ENCODE assay signal across 17 cellular contexts in the genomic region with DNA sequence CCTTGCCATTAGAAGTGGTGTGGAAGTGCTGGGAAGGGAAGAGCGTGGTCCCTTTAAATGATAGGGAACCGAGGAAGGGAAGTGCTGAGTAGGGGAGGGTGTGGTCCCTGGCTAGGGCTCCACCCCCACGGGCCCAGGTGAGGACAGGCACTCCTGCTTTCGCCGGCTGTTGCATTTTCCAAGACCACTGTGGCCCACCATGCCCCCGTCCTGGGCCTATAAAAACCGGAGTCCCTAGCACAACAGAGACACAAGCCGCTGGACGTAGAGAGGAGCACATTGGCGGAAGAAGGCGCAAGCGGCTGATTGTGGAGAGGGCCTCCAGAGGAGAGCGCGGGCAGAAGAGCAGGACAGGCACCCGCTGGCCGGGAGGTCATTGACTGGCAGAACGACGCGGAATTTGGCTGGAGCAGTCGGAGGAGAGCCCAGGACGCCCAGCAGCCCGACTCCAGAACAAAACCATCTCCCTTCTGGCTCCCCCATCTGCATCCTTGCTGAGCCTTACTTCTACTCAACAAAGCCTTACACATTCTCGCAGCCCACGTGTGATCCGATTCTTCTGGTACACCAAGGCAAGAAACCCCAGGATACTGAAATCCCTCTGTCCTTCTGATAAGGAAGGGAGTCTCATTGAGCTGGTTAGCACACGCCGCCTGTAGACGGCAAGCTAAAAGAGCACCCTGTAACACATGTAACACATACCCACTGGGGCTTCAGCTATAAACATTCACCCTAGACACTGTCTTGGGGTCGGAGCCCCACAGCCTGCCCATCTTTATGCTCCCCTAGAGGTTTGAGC.
DNase-seq lines count a peak whose midpoint lies in the region; ATAC-seq, FAIRE-seq and TF ChIP-seq lines count a peak whose summit lies in the region.
"Had no signal": no experiment of that assay in that cellular context is flagged by ENCODE, and none has a peak within 500 bp of the region (broad histone marks: within the 10 kb centered on the region; RNA-seq: fewer than 3 reads in every experiment).

No MANE protein-coding gene starts in this region.

- no peak for TF ChIP-seq RAD21 in HepG2 (CRISPR knock-in tag; IDR thresholded peaks at IDR 0.05)

- WGBS in HepG2 (ENCODE audit: low lambda C conversion rate): 73% methylated on average over 29 of the region's 29 CpGs

- no peak for ATAC-seq in HepG2
- peak; percentile 12 for ATAC-seq in stimulated activated memory B cell treated with anti-CD40 and anti-IgM and Interleukin-4, amounts not matched to agents 10 μg/mL and 1 μg/mL and 100 μg/mL, for 72 hours

- H3K27ac ChIP-seq in HepG2 (ENCODE audit: extremely low read length, insufficient read depth, low read length) (no peak overlapping the region), substantia nigra (ENCODE audit: low read depth, low read length, poor library complexity, severe bottlenecking) (no peak overlapping the region)
- H3K27ac ChIP-seq: stomach had no signal

- TF ChIP-seq CTCF in HFFc6 (IDR thresholded peaks at IDR 0.05): no peak
- TF ChIP-seq CTCF in HepG2 (CRISPR knock-in tag; IDR thresholded peaks at IDR 0.05): no peak

- H3K9me3 Mint-ChIP-seq in HFFc6: no peaks in the 10 kb centered on the region
- H3K9me3 Mint-ChIP-seq in dendritic cell treated with granulocyte-macrophage colony-stimulating factor and Interleukin-4, amounts not matched to agents 40 ng/mL and 50 ng/mL, for 4 days: no peaks in the 10 kb centered on the region
- no peaks in the 10 kb centered on the region for H3K9me3 Mint-ChIP-seq in stimulated activated memory B cell treated with anti-CD40 and anti-IgM and Interleukin-4, amounts not matched to agents 10 μg/mL and 1 μg/mL and 100 μg/mL, for 72 hours
- H3K9me3 Mint-ChIP-seq in activated CD4-positive, alpha-beta memory T cell treated with anti-CD3 and anti-CD28 coated beads for 36 hours: no peaks in the 10 kb centered on the region

- no peak overlapping the region for H3K4me3 ChIP-seq in HepG2 (replicated peaks in 1 of 3; ENCODE audit: insufficient read depth in 1 of 3, low read depth in 2 of 3, low read length in 3 of 3)
- H3K4me3 ChIP-seq: coronary artery, stomach had no signal

- no peak overlapping the region for H3K9ac ChIP-seq in HepG2 (ENCODE audit: insufficient read depth, low read depth, low read length)

- no TSS peak for BruUV-seq in HepG2 (replicated peaks; lab: Mats Ljungman, UMichigan)

- H3K9me3 ChIP-seq in HepG2 (ENCODE audit: low read length): no peaks in the 10 kb centered on the region
- H3K9me3 ChIP-seq: stomach had no signal

- no peaks in the 10 kb centered on the region; a peak in 1 of 5 replicates for H3K36me3 ChIP-seq in HepG2 (replicated peaks in 1 of 2; ENCODE audit: control insufficient read depth in 1 of 2, insufficient read depth in 2 of 2, low read length in 2 of 2)
- H3K36me3 ChIP-seq: stomach had no signal

- CTCF ChIA-PET in HepG2 (lab: Yijun Ruan, JAX; ENCODE audit: low intra/inter-chr PET ratio, low total read pairs): no interaction called here
- CTCF ChIA-PET in activated CD4-positive, alpha-beta memory T cell treated with anti-CD3 and anti-CD28 coated beads for 36 hours (lab: Charles Lee): no interaction called here

- H3K27me3 ChIP-seq in HepG2 (ENCODE audit: control insufficient read depth in 1 of 2, insufficient read depth in 2 of 2, low read length in 2 of 2): peaks cover 0 to 9% of the 10 kb centered on the region in 2 experiments; a peak in 1 of 5 replicates
- H3K27me3 ChIP-seq: stomach had no signal

- in situ Hi-C loops in HepG2 (cut with HindIII; ENCODE audit: extremely low pct_ligation_motif_present, low pct_unique_long_range_greater_than_20kb): no loop called here

- intact Hi-C loops in dendritic cell treated with granulocyte-macrophage colony-stimulating factor and Interleukin-4, amounts not matched to agents 40 ng/mL and 50 ng/mL, for 4 days (cut with micrococcal nuclease): no loop called here
- intact Hi-C loops in HepG2 (cut with micrococcal nuclease; ENCODE audit: unreplicated experiment): no loop called here
- intact Hi-C loops in activated CD4-positive, alpha-beta memory T cell treated with anti-CD3 and anti-CD28 coated beads for 36 hours (cut with micrococcal nuclease): no loop called here

- no peak for DNase-seq in HFFc6
- DNase-seq in HepG2 (ENCODE audit: low spot score): no peak
- DNase-seq in activated CD4-positive, alpha-beta memory T cell treated with anti-CD3 and anti-CD28 coated beads for 36 hours: no peak
- DNase-seq in C1 segment of cervical spinal cord (lab: John Stamatoyannopoulos, UW): no peak
- no peak for DNase-seq in substantia nigra (lab: John Stamatoyannopoulos, UW)
- DNase-seq: activated CD8-positive, alpha-beta memory T cell treated with anti-CD3 and anti-CD28 coated beads for 24 hours; amygdala; CD4-positive, alpha-beta T cell; MM.1S; NCI-H2029 treated with DMSO at 0.1 percent for 48 hours; NCI-H526; small intestine had no signal

- no peak for TF ChIP-seq POLR2A in HepG2 (IDR thresholded peaks at IDR 0.05; ENCODE audit: insufficient read depth in 1 of 2, low read depth in 2 of 2, low read length in 2 of 2)

- no peaks in the 10 kb centered on the region for H3K4me1 ChIP-seq in HepG2 (ENCODE audit: insufficient read depth, low read length)

- peaks cover 2% of the 10 kb centered on the region for H3K27me3 Mint-ChIP-seq in HFFc6 (ENCODE audit: insufficient read depth)
- H3K27me3 Mint-ChIP-seq in dendritic cell treated with granulocyte-macrophage colony-stimulating factor and Interleukin-4, amounts not matched to agents 40 ng/mL and 50 ng/mL, for 4 days: peaks cover 23% of the 10 kb centered on the region
- H3K27me3 Mint-ChIP-seq in stimulated activated memory B cell treated with anti-CD40 and anti-IgM and Interleukin-4, amounts not matched to agents 10 μg/mL and 1 μg/mL and 100 μg/mL, for 72 hours: peaks cover 9% of the 10 kb centered on the region
- peaks cover 9% of the 10 kb centered on the region for H3K27me3 Mint-ChIP-seq in activated CD4-positive, alpha-beta memory T cell treated with anti-CD3 and anti-CD28 coated beads for 36 hours

- POLR2A ChIA-PET in HepG2 (lab: Yijun Ruan, JAX): no interaction called here
- POLR2A ChIA-PET in activated CD4-positive, alpha-beta memory T cell treated with anti-CD3 and anti-CD28 coated beads for 36 hours (lab: Charles Lee): no interaction called here

- H3K4me1 Mint-ChIP-seq in HFFc6 (ENCODE audit: low read depth): peaks cover 60% of the 10 kb centered on the region
- peaks cover 7% of the 10 kb centered on the region for H3K4me1 Mint-ChIP-seq in dendritic cell treated with granulocyte-macrophage colony-stimulating factor and Interleukin-4, amounts not matched to agents 40 ng/mL and 50 ng/mL, for 4 days (ENCODE audit: low read depth)
- H3K4me1 Mint-ChIP-seq in stimulated activated memory B cell treated with anti-CD40 and anti-IgM and Interleukin-4, amounts not matched to agents 10 μg/mL and 1 μg/mL and 100 μg/mL, for 72 hours: no peaks in the 10 kb centered on the region
- H3K4me1 Mint-ChIP-seq in activated CD4-positive, alpha-beta memory T cell treated with anti-CD3 and anti-CD28 coated beads for 36 hours (ENCODE audit: low read depth): no peaks in the 10 kb centered on the region

- no peak overlapping the region for H3K4me2 ChIP-seq in HepG2 (ENCODE audit: low read depth, low read length)

- no peaks in the 10 kb centered on the region for H4K20me1 ChIP-seq in HepG2 (ENCODE audit: insufficient read depth, low read length)

- H3K79me2 ChIP-seq in HepG2 (ENCODE audit: insufficient read depth, low read length): no peaks in the 10 kb centered on the region

- peak overlapping the region; percentile 96 for H3K27ac Mint-ChIP-seq in HFFc6
- no peak overlapping the region for H3K27ac Mint-ChIP-seq in dendritic cell treated with granulocyte-macrophage colony-stimulating factor and Interleukin-4, amounts not matched to agents 40 ng/mL and 50 ng/mL, for 4 days
- no peak overlapping the region for H3K27ac Mint-ChIP-seq in stimulated activated memory B cell treated with anti-CD40 and anti-IgM and Interleukin-4, amounts not matched to agents 10 μg/mL and 1 μg/mL and 100 μg/mL, for 72 hours
- H3K27ac Mint-ChIP-seq in activated CD4-positive, alpha-beta memory T cell treated with anti-CD3 and anti-CD28 coated beads for 36 hours: no peak overlapping the region
- H3K27ac Mint-ChIP-seq: CD4-positive, alpha-beta T cell had no signal

- no peak for TF ChIP-seq EP300 in HepG2 (IDR thresholded peaks at IDR 0.05; ENCODE audit: low read depth in 2 of 2, low read length in 2 of 2)
- TF ChIP-seq EP300 in HepG2 (CRISPR knock-in tag; IDR thresholded peaks at IDR 0.05; ENCODE audit: borderline replicate concordance): no peak

- no peak overlapping the region for H2AFZ ChIP-seq in HepG2 (ENCODE audit: low read length)

- no peak overlapping the region; the same call in 1 of the 2 replicates for H3K4me3 Mint-ChIP-seq in HFFc6
- peak overlapping the region; percentile 66 for H3K4me3 Mint-ChIP-seq in dendritic cell treated with granulocyte-macrophage colony-stimulating factor and Interleukin-4, amounts not matched to agents 40 ng/mL and 50 ng/mL, for 4 days
- H3K4me3 Mint-ChIP-seq in stimulated activated memory B cell treated with anti-CD40 and anti-IgM and Interleukin-4, amounts not matched to agents 10 μg/mL and 1 μg/mL and 100 μg/mL, for 72 hours: no peak overlapping the region
- no peak overlapping the region for H3K4me3 Mint-ChIP-seq in activated CD4-positive, alpha-beta memory T cell treated with anti-CD3 and anti-CD28 coated beads for 36 hours
- H3K4me3 Mint-ChIP-seq: CD4-positive, alpha-beta T cell had no signal

- H3K36me3 Mint-ChIP-seq in HFFc6 (ENCODE audit: low read depth): no peaks in the 10 kb centered on the region; the same call in 1 of the 2 replicates
- no peaks in the 10 kb centered on the region for H3K36me3 Mint-ChIP-seq in dendritic cell treated with granulocyte-macrophage colony-stimulating factor and Interleukin-4, amounts not matched to agents 40 ng/mL and 50 ng/mL, for 4 days (ENCODE audit: low read depth)
- no peaks in the 10 kb centered on the region for H3K36me3 Mint-ChIP-seq in stimulated activated memory B cell treated with anti-CD40 and anti-IgM and Interleukin-4, amounts not matched to agents 10 μg/mL and 1 μg/mL and 100 μg/mL, for 72 hours
- H3K36me3 Mint-ChIP-seq in activated CD4-positive, alpha-beta memory T cell treated with anti-CD3 and anti-CD28 coated beads for 36 hours: no peaks in the 10 kb centered on the region

- FAIRE-seq in HepG2 (lab: Jason Lieb, UNC): no peak
- FAIRE-seq: G401.6, small intestine had no signal
